Comparison of ENCODE assay signal across 8 cellular contexts in genomic region chr20:49276895-49277785, GRCh38. TPM values are rescaled to one million over a fixed set of nuclear protein-coding genes. Genes with fewer than 3 reads are reported as not detected.
DNase-seq lines count a peak whose midpoint lies in the region; ATAC-seq and TF ChIP-seq lines count a peak whose summit lies in the region.

No MANE protein-coding gene starts in this region.

- H3K27ac Mint-ChIP-seq in activated CD8-positive, alpha-beta T cell treated with anti-CD3 and anti-CD28 coated beads, Interleukin-2, amount 10 ng/mL, durations not matched to agents 7 days and 5 days: peak overlapping the region; percentile 92
- H3K27ac Mint-ChIP-seq in nephron: peak overlapping the region; percentile 86 to 94 (median 94)

- H3K4me1 Mint-ChIP-seq in activated CD8-positive, alpha-beta T cell treated with anti-CD3 and anti-CD28 coated beads, Interleukin-2, amount 10 ng/mL, durations not matched to agents 7 days and 5 days (ENCODE audit: low read depth): peaks cover 58% of the 10 kb centered on the region
- peaks cover 33% of the 10 kb centered on the region for H3K4me1 Mint-ChIP-seq in nephron

- peak overlapping the region; percentile 94 for H3K27ac ChIP-seq in A673 (ENCODE audit: low read depth, low read length, poor library complexity, severe bottlenecking)
- H3K27ac ChIP-seq in HUES6 (ENCODE audit: low read depth, low read length): peak overlapping the region; percentile 89; the same call in 1 of the 2 replicates
- H3K27ac ChIP-seq in tibial artery: peak overlapping the region; percentile 92 to 96

- no TSS peak for BruUV-seq in A673 (replicated peaks; lab: Mats Ljungman, UMichigan)

- no peak for TF ChIP-seq CTCF in A673 (conservative IDR thresholded peaks at IDR 0.05; ENCODE audit: low read depth, low read length)
- TF ChIP-seq CTCF in nephron (IDR thresholded peaks at IDR 0.05; ENCODE audit: unreplicated experiment in 3 of 3): no peak
- TF ChIP-seq CTCF in tibial artery (IDR thresholded peaks at IDR 0.05): no peak

- peak overlapping the region; percentile 94 for H3K9ac ChIP-seq in HUES6 (ENCODE audit: low read length)

- H3K27me3 Mint-ChIP-seq in activated CD8-positive, alpha-beta T cell treated with anti-CD3 and anti-CD28 coated beads, Interleukin-2, amount 10 ng/mL, durations not matched to agents 7 days and 5 days (ENCODE audit: low read depth): no peaks in the 10 kb centered on the region
- peaks cover 4% of the 10 kb centered on the region for H3K27me3 Mint-ChIP-seq in nephron (ENCODE audit: low read depth)

- H3K27me3 ChIP-seq in A673 (replicated peaks; ENCODE audit: insufficient read depth, low read depth, low read length, poor library complexity) (no peaks in the 10 kb centered on the region), HUES6 (ENCODE audit: control insufficient read depth, insufficient read depth, low read length) (no peaks in the 10 kb centered on the region), tibial artery (no peaks in the 10 kb centered on the region)

- peak overlapping the region; percentile 81 for H3K4me3 ChIP-seq in A673 (ENCODE audit: low read depth, low read length, poor library complexity, severe bottlenecking)
- peak overlapping the region; percentile 77 for H3K4me3 ChIP-seq in HUES6 (ENCODE audit: low read depth, low read length)
- H3K4me3 ChIP-seq in tibial artery: peak overlapping the region; percentile 82 to 94

- POLR2A ChIA-PET in A673 (lab: Charles Lee; ENCODE audit: low non-redundant PET): interaction anchor here (0.5 kb wide), 1 partner anchor 125 kb away, joined by 25 read pairs; no protein-coding TSS in a partner anchor
- POLR2A ChIA-PET in activated CD8-positive, alpha-beta T cell treated with anti-CD3 and anti-CD28 coated beads, Interleukin-2, amount 10 ng/mL, durations not matched to agents 7 days and 5 days (lab: Charles Lee): interaction anchor here (0.6 to 1.8 kb wide), 8 partner anchors 8 to 231 kb away, joined by 3 to 10 read pairs (median 4); partner anchors contain the start of gene CSE1L

- H3K9me3 ChIP-seq in A673 (ENCODE audit: low read depth, low read length, poor library complexity, severe bottlenecking) (peaks cover 20% of the 10 kb centered on the region), HUES6 (ENCODE audit: control insufficient read depth, insufficient read depth, low read depth, low read length) (no peaks in the 10 kb centered on the region; the same call in 1 of the 2 replicates), tibial artery (peaks cover 0 to 5% (median 0%) of the 10 kb centered on the region in 3 donors)

- peak overlapping the region; percentile 94 for H3K4me3 Mint-ChIP-seq in activated CD8-positive, alpha-beta T cell treated with anti-CD3 and anti-CD28 coated beads, Interleukin-2, amount 10 ng/mL, durations not matched to agents 7 days and 5 days
- peak overlapping the region; percentile 87 to 93 (median 91) for H3K4me3 Mint-ChIP-seq in nephron

- CTCF ChIA-PET in A673 (lab: Charles Lee): no interaction called here
- CTCF ChIA-PET in activated CD8-positive, alpha-beta T cell treated with anti-CD3 and anti-CD28 coated beads, Interleukin-2, amount 10 ng/mL, durations not matched to agents 7 days and 5 days (lab: Charles Lee): interaction anchor here (0.7 to 2.3 kb wide), 8 partner anchors 9 to 59 kb away, joined by 3 to 9 read pairs (median 5); no protein-coding TSS in a partner anchor

- intact Hi-C loops in A673 (cut with micrococcal nuclease; ENCODE audit: unreplicated experiment): no loop called here
- intact Hi-C loops in tibial artery (cut with DNase I; ENCODE audit: low total_unique reads): no loop called here

- TF ChIP-seq POLR2A in erythroblast (IDR thresholded peaks at IDR 0.05; ENCODE audit: low read length): no peak

- H3K36me3 ChIP-seq in A673 (ENCODE audit: insufficient read depth, low read length, poor library complexity, severe bottlenecking): peaks cover 62% of the 10 kb centered on the region
- H3K36me3 ChIP-seq in HUES6 (ENCODE audit: control insufficient read depth, insufficient read depth, low read length): peaks cover 66% of the 10 kb centered on the region
- peaks cover 46 to 63% (median 50%) of the 10 kb centered on the region in 3 donors for H3K36me3 ChIP-seq in tibial artery

- H3K4me1 ChIP-seq in A673 (ENCODE audit: insufficient read depth, low read length, poor library complexity, severe bottlenecking) (peaks cover 3% of the 10 kb centered on the region), HUES6 (ENCODE audit: control insufficient read depth, insufficient read depth, low read length) (0 out of 2 replicates have a peak, but pooled peaks cover 4% of the 10 kb centered on the region), tibial artery (peaks cover 0 to 59% (median 29%) of the 10 kb centered on the region in 4 donors)

- ATAC-seq in activated CD8-positive, alpha-beta T cell treated with anti-CD3 and anti-CD28 coated beads, Interleukin-2, amount 10 ng/mL, durations not matched to agents 7 days and 5 days: no peak
- ATAC-seq in HG03095 (IDR thresholded peaks at IDR 0.05; ENCODE audit: unreplicated experiment): no peak

- DNase-seq in A673 (ENCODE audit: low spot score) (peak; percentile 32), erythroblast (lab: John Stamatoyannopoulos, UW) (peak; percentile 51 to 66), tibial artery (peak; percentile 38 to 77), amniotic stem cell (lab: John Stamatoyannopoulos, UW) (no peak)
- peak; percentile 51 for DNase-seq in activated CD8-positive, alpha-beta T cell treated with anti-CD3 and anti-CD28 coated beads, Interleukin-2, amount 10 ng/mL, durations not matched to agents 7 days and 5 days

- H3K36me3 Mint-ChIP-seq in activated CD8-positive, alpha-beta T cell treated with anti-CD3 and anti-CD28 coated beads, Interleukin-2, amount 10 ng/mL, durations not matched to agents 7 days and 5 days (ENCODE audit: low read depth): peaks cover 70% of the 10 kb centered on the region
- H3K36me3 Mint-ChIP-seq in nephron (ENCODE audit: low read depth): peaks cover 60% of the 10 kb centered on the region

- peaks cover 22% of the 10 kb centered on the region for H3K9me3 Mint-ChIP-seq in activated CD8-positive, alpha-beta T cell treated with anti-CD3 and anti-CD28 coated beads, Interleukin-2, amount 10 ng/mL, durations not matched to agents 7 days and 5 days (ENCODE audit: insufficient read depth)
- H3K9me3 Mint-ChIP-seq in nephron: peaks cover 26% of the 10 kb centered on the region

RNA-seq across cellular contexts. Expression of gene ZNFX1, which starts 0.7 kb away (rescaled TPM):
- total RNA-seq in A673 (2021): 15.4 and 19.0 TPM in 2 replicates
- 10 to 100 TPM; 52.7 to 54.2 TPM for total RNA-seq in activated CD8-positive, alpha-beta T cell treated with anti-CD3 and anti-CD28 coated beads, Interleukin-2, amount 10 ng/mL, durations not matched to agents 7 days and 5 days

RNA-seq across cellular contexts. Expression of gene DDX27, which starts 57.9 kb away (rescaled TPM):
- 62.4 and 62.9 TPM in 2 replicates for total RNA-seq in A673 (2021)
- total RNA-seq in activated CD8-positive, alpha-beta T cell treated with anti-CD3 and anti-CD28 coated beads, Interleukin-2, amount 10 ng/mL, durations not matched to agents 7 days and 5 days: 10 to 100 TPM; 38.3 to 38.6 TPM
